1 cellular context compared by ENCODE assay signal in genomic region chrX:153794018-153794896, GRCh38.
TF ChIP-seq lines count a peak whose summit lies in the region.

Gene IDH3G, minus strand, starts transcription at chrX:153794375. Its CDS starts 49 bp downstream, at chrX:153794326.
Gene SSR4, plus strand, starts transcription at chrX:153794668. Its CDS starts 20 bp downstream, at chrX:153794688.

TF ChIP-seq in HepG2, 621 proteins besides CTCF, POLR2A, EP300 and RAD21 (continued from another document and continues in another):
- TF ChIP-seq, protein P1, sequence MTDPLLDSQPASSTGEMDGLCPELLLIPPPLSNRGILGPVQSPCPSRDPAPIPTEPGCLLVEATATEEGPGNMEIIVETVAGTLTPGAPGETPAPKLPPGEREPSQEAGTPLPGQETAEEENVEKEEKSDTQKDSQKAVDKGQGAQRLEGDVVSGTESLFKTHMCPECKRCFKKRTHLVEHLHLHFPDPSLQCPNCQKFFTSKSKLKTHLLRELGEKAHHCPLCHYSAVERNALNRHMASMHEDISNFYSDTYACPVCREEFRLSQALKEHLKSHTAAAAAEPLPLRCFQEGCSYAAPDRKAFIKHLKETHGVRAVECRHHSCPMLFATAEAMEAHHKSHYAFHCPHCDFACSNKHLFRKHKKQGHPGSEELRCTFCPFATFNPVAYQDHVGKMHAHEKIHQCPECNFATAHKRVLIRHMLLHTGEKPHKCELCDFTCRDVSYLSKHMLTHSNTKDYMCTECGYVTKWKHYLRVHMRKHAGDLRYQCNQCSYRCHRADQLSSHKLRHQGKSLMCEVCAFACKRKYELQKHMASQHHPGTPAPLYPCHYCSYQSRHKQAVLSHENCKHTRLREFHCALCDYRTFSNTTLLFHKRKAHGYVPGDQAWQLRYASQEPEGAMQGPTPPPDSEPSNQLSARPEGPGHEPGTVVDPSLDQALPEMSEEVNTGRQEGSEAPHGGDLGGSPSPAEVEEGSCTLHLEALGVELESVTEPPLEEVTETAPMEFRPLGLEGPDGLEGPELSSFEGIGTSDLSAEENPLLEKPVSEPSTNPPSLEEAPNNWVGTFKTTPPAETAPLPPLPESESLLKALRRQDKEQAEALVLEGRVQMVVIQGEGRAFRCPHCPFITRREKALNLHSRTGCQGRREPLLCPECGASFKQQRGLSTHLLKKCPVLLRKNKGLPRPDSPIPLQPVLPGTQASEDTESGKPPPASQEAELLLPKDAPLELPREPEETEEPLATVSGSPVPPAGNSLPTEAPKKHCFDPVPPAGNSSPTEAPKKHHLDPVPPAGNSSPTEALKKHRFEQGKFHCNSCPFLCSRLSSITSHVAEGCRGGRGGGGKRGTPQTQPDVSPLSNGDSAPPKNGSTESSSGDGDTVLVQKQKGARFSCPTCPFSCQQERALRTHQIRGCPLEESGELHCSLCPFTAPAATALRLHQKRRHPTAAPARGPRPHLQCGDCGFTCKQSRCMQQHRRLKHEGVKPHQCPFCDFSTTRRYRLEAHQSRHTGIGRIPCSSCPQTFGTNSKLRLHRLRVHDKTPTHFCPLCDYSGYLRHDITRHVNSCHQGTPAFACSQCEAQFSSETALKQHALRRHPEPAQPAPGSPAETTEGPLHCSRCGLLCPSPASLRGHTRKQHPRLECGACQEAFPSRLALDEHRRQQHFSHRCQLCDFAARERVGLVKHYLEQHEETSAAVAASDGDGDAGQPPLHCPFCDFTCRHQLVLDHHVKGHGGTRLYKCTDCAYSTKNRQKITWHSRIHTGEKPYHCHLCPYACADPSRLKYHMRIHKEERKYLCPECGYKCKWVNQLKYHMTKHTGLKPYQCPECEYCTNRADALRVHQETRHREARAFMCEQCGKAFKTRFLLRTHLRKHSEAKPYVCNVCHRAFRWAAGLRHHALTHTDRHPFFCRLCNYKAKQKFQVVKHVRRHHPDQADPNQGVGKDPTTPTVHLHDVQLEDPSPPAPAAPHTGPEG (CRISPR knock-in tag; IDR thresholded peaks at IDR 0.05) = no peak
- TF ChIP-seq, protein P2, sequence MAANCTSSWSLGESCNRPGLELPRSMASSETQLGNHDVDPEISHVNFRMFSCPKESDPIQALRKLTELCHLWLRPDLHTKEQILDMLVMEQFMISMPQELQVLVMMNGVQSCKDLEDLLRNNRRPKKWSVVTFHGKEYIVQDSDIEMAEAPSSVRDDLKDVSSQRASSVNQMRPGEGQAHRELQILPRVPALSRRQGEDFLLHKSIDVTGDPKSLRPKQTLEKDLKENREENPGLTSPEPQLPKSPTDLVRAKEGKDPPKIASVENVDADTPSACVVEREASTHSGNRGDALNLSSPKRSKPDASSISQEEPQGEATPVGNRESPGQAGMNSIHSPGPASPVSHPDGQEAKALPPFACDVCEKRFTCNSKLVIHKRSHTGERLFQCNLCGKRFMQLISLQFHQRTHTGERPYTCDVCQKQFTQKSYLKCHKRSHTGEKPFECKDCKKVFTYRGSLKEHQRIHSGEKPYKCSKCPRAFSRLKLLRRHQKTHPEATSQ (CRISPR knock-in tag; IDR thresholded peaks at IDR 0.05; ENCODE audit: borderline replicate concordance) = 0 out of 2 replicates have a peak, but pooled peaks have one; percentile 51
- TF ChIP-seq RNF2 (conservative IDR thresholded peaks at IDR 0.05; ENCODE audit: low read depth) (no peak; the same call in 1 of the 2 replicates), ZNF614 (CRISPR knock-in tag; IDR thresholded peaks at IDR 0.05; ENCODE audit: borderline replicate concordance) (no peak; the same call in 1 of the 2 replicates), ZNF451 (CRISPR knock-in tag; IDR thresholded peaks at IDR 0.05) (no peak), ADNP (CRISPR knock-in tag; IDR thresholded peaks at IDR 0.05) (no peak), ZNF362 (CRISPR knock-in tag; IDR thresholded peaks at IDR 0.05; ENCODE audit: borderline replicate concordance) (no peak), ZNF143 (CRISPR knock-in tag; IDR thresholded peaks at IDR 0.05) (peak; percentile 80), GPBP1L1 (CRISPR knock-in tag; IDR thresholded peaks at IDR 0.05) (no peak), TCF7L2 (IDR thresholded peaks at IDR 0.05; ENCODE audit: low read depth, low read length) (no peak), HIC2 (CRISPR knock-in tag; IDR thresholded peaks at IDR 0.05; ENCODE audit: low read depth) (no peak), ASH2L (IDR thresholded peaks at IDR 0.05; ENCODE audit: insufficient read length, low read depth, low read length) (peak; percentile 18), MLLT10 (CRISPR knock-in tag; IDR thresholded peaks at IDR 0.05) (no peak), DMAP1 (CRISPR knock-in tag; IDR thresholded peaks at IDR 0.05) (peak; percentile 77), HMGXB3 (CRISPR knock-in tag; IDR thresholded peaks at IDR 0.05; ENCODE audit: borderline replicate concordance) (no peak), ZNF629 (CRISPR knock-in tag; conservative IDR thresholded peaks at IDR 0.05) (no peak), ZNF547 (CRISPR knock-in tag; IDR thresholded peaks at IDR 0.05) (peak; percentile 57; the same call in 1 of the 2 replicates), ZSCAN9 (CRISPR knock-in tag; IDR thresholded peaks at IDR 0.05; ENCODE audit: borderline replicate concordance) (peak; percentile 23; the same call in 1 of the 2 replicates), ZNF550 (CRISPR knock-in tag; IDR thresholded peaks at IDR 0.05; ENCODE audit: borderline replicate concordance) (no peak), RELA (CRISPR knock-in tag; IDR thresholded peaks at IDR 0.05) (no peak; the same call in 1 of the 2 replicates), MLXIP (CRISPR knock-in tag; IDR thresholded peaks at IDR 0.05; ENCODE audit: borderline replicate concordance) (no peak), JARID2 (CRISPR knock-in tag; IDR thresholded peaks at IDR 0.05; ENCODE audit: insufficient replicate concordance) (no peak)
- TF ChIP-seq, protein P3, sequence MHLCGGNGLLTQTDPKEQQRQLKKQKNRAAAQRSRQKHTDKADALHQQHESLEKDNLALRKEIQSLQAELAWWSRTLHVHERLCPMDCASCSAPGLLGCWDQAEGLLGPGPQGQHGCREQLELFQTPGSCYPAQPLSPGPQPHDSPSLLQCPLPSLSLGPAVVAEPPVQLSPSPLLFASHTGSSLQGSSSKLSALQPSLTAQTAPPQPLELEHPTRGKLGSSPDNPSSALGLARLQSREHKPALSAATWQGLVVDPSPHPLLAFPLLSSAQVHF (CRISPR knock-in tag; IDR thresholded peaks at IDR 0.05) = peak; percentile 45; the same call in 1 of the 2 replicates
- TF ChIP-seq, protein P4, sequence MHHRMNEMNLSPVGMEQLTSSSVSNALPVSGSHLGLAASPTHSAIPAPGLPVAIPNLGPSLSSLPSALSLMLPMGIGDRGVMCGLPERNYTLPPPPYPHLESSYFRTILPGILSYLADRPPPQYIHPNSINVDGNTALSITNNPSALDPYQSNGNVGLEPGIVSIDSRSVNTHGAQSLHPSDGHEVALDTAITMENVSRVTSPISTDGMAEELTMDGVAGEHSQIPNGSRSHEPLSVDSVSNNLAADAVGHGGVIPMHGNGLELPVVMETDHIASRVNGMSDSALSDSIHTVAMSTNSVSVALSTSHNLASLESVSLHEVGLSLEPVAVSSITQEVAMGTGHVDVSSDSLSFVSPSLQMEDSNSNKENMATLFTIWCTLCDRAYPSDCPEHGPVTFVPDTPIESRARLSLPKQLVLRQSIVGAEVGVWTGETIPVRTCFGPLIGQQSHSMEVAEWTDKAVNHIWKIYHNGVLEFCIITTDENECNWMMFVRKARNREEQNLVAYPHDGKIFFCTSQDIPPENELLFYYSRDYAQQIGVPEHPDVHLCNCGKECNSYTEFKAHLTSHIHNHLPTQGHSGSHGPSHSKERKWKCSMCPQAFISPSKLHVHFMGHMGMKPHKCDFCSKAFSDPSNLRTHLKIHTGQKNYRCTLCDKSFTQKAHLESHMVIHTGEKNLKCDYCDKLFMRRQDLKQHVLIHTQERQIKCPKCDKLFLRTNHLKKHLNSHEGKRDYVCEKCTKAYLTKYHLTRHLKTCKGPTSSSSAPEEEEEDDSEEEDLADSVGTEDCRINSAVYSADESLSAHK (CRISPR knock-in tag; IDR thresholded peaks at IDR 0.05; ENCODE audit: borderline replicate concordance) = no peak
- TF ChIP-seq, protein P5, sequence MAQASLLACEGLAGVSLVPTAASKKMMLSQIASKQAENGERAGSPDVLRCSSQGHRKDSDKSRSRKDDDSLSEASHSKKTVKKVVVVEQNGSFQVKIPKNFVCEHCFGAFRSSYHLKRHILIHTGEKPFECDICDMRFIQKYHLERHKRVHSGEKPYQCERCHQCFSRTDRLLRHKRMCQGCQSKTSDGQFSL (CRISPR knock-in tag; IDR thresholded peaks at IDR 0.05) = peak; percentile 97
- TF ChIP-seq, protein P6, sequence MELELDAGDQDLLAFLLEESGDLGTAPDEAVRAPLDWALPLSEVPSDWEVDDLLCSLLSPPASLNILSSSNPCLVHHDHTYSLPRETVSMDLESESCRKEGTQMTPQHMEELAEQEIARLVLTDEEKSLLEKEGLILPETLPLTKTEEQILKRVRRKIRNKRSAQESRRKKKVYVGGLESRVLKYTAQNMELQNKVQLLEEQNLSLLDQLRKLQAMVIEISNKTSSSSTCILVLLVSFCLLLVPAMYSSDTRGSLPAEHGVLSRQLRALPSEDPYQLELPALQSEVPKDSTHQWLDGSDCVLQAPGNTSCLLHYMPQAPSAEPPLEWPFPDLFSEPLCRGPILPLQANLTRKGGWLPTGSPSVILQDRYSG (CRISPR knock-in tag; IDR thresholded peaks at IDR 0.05) = no peak
